ENCODE assay signal across 28 cellular contexts in genomic region chr10:605632-606325, GRCh38.
DNase-seq lines count a peak whose midpoint lies in the region; ATAC-seq and TF ChIP-seq lines count a peak whose summit lies in the region.
"Had no signal": no experiment of that assay in that cellular context is flagged by ENCODE, and none has a peak within 500 bp of the region (broad histone marks: within the 10 kb centered on the region; RNA-seq: fewer than 3 reads in every experiment).

No MANE protein-coding gene starts in this region.

- H3K27me3 Mint-ChIP-seq in immature natural killer cell (ENCODE audit: low read depth in 3 of 3) = peaks cover 0 to 8% (median 4%) of the 10 kb centered on the region in 3 donors

- H3K27ac ChIP-seq in caudate nucleus (ENCODE audit: low read depth, low read length) = peak overlapping the region; percentile 59
- H3K27ac ChIP-seq in mucosa of rectum (ENCODE audit: low read depth in 2 of 2, low read length in 2 of 2) = peak overlapping the region; percentile 31 to 62
- H3K27ac ChIP-seq in substantia nigra (ENCODE audit: low read depth, low read length, poor library complexity, severe bottlenecking) = peak overlapping the region; percentile 40
- peak overlapping the region in 1 of 4 donors; percentile 39 for H3K27ac ChIP-seq in esophagus muscularis mucosa (replicated peaks in 1 of 4)
- H3K27ac ChIP-seq: adrenal gland, cardiac muscle cell, thoracic aorta had no signal

- no peaks in the 10 kb centered on the region for H3K36me3 ChIP-seq in mucosa of rectum (ENCODE audit: control insufficient read depth in 2 of 2, insufficient read depth in 2 of 2, low read length in 2 of 2)
- H3K36me3 ChIP-seq in esophagus muscularis mucosa = no peaks in the 10 kb centered on the region
- H3K36me3 ChIP-seq: adrenal gland, cardiac muscle cell, thoracic aorta had no signal

- peak overlapping the region; percentile 34 to 47 for H3K9ac ChIP-seq in mucosa of rectum (ENCODE audit: low read depth in 1 of 2, low read length in 2 of 2)

- DNase-seq in MV-4-11 (lab: John Stamatoyannopoulos, UW) (peak; percentile 38), caudate nucleus (lab: John Stamatoyannopoulos, UW) (no peak), substantia nigra (lab: John Stamatoyannopoulos, UW) (peak in 1 of 49 donors; percentile 36), immature natural killer cell (no peak), esophagus muscularis mucosa (ENCODE audit: extremely low spot score) (no peak), iPS-NIHi7 (ENCODE audit: extremely low spot score) (no peak)
- DNase-seq: activated CD4-positive, alpha-beta T cell treated with anti-CD3 and anti-CD28 coated beads for 1 hour; activated naive CD4-positive, alpha-beta T cell; activated T-cell treated with anti-CD3 and anti-CD28 coated beads, Interleukin-2, amount 50 U/mL, for 24 hours; CD4-positive, alpha-beta memory T cell; DMS 273 treated with DMSO at 0.1 percent for 48 hours; foreskin fibroblast; hippocampal formation; islet precursor cell; mammary epithelial cell; natural killer cell; NCI-H1930; NCI-H2227 treated with DMSO at 0.1 percent for 48 hours; NCI-H748 treated with DMSO at 0.1 percent for 48 hours; stimulated activated CD4-positive, alpha-beta T cell treated with anti-CD3 and anti-CD28 coated beads, Interleukin-2, amount 100 ng/mL, for 24 hours had no signal

- intact Hi-C loops in esophagus muscularis mucosa (cut with DNase I) = no loop called here

- H3K4me3 Mint-ChIP-seq in immature natural killer cell = no peak overlapping the region
- H3K4me3 Mint-ChIP-seq: activated T-cell treated with anti-CD3 and anti-CD28 coated beads, Interleukin-2, amount 50 U/mL, for 24 hours; CD4-positive, alpha-beta memory T cell; IgD-negative memory B cell; natural killer cell; stimulated activated memory B cell treated with anti-CD40 and anti-IgM and Interleukin-4, amounts not matched to agents 10 μg/mL and 1 μg/mL and 100 μg/mL, for 72 hours had no signal

- H3K36me3 Mint-ChIP-seq in immature natural killer cell = no peaks in the 10 kb centered on the region
- H3K36me3 Mint-ChIP-seq: CD4-positive, alpha-beta memory T cell; IgD-negative memory B cell; natural killer cell; stimulated activated memory B cell treated with anti-CD40 and anti-IgM and Interleukin-4, amounts not matched to agents 10 μg/mL and 1 μg/mL and 100 μg/mL, for 72 hours had no signal

- no peaks in the 10 kb centered on the region for H3K9me3 Mint-ChIP-seq in immature natural killer cell
- H3K9me3 Mint-ChIP-seq: CD4-positive, alpha-beta memory T cell; IgD-negative memory B cell; natural killer cell; stimulated activated memory B cell treated with anti-CD40 and anti-IgM and Interleukin-4, amounts not matched to agents 10 μg/mL and 1 μg/mL and 100 μg/mL, for 72 hours had no signal

- H3K27ac Mint-ChIP-seq in immature natural killer cell = no peak overlapping the region
- H3K27ac Mint-ChIP-seq: activated T-cell treated with anti-CD3 and anti-CD28 coated beads, Interleukin-2, amount 50 U/mL, for 24 hours; CD4-positive, alpha-beta memory T cell; IgD-negative memory B cell; natural killer cell; stimulated activated memory B cell treated with anti-CD40 and anti-IgM and Interleukin-4, amounts not matched to agents 10 μg/mL and 1 μg/mL and 100 μg/mL, for 72 hours had no signal

- H3K4me1 ChIP-seq in mucosa of rectum (ENCODE audit: control insufficient read depth in 2 of 2, insufficient read depth in 2 of 2, low read length in 2 of 2) = peaks cover 3 to 10% of the 10 kb centered on the region in 2 donors
- peaks cover 29 to 88% (median 80%) of the 10 kb centered on the region in 4 donors for H3K4me1 ChIP-seq in esophagus muscularis mucosa

- no peaks in the 10 kb centered on the region for H3K9me3 ChIP-seq in mucosa of rectum (ENCODE audit: control insufficient read depth in 2 of 2, low read length in 2 of 2)
- no peaks in the 10 kb centered on the region for H3K9me3 ChIP-seq in esophagus muscularis mucosa
- H3K9me3 ChIP-seq: adrenal gland, thoracic aorta had no signal

- TF ChIP-seq EP300 in esophagus muscularis mucosa (IDR thresholded peaks at IDR 0.05) = no peak

- 90% methylated on average over 20 of the region's 25 CpGs for WGBS in esophagus muscularis mucosa

- no peaks in the 10 kb centered on the region for H3K27me3 ChIP-seq in mucosa of rectum (ENCODE audit: control insufficient read depth in 2 of 2, insufficient read depth in 2 of 2, low read length in 2 of 2)
- no peaks in the 10 kb centered on the region for H3K27me3 ChIP-seq in esophagus muscularis mucosa
- H3K27me3 ChIP-seq: adrenal gland, cardiac muscle cell had no signal

- H3K4me3 ChIP-seq in mucosa of rectum (ENCODE audit: low read length in 2 of 2) (no peak overlapping the region), esophagus muscularis mucosa (no peak overlapping the region)
- H3K4me3 ChIP-seq: adrenal gland, cardiac muscle cell, thoracic aorta had no signal

- H3K4me1 Mint-ChIP-seq in immature natural killer cell = peaks cover 0 to 2% of the 10 kb centered on the region in 2 donors
- H3K4me1 Mint-ChIP-seq: natural killer cell; stimulated activated memory B cell treated with anti-CD40 and anti-IgM and Interleukin-4, amounts not matched to agents 10 μg/mL and 1 μg/mL and 100 μg/mL, for 72 hours had no signal

- ATAC-seq in esophagus mucosa = no peak
- ATAC-seq: Right ventricle myocardium inferior; stimulated activated memory B cell treated with anti-CD40 and anti-IgM and Interleukin-4, amounts not matched to agents 10 μg/mL and 1 μg/mL and 100 μg/mL, for 72 hours had no signal

- no peak for TF ChIP-seq CTCF in esophagus muscularis mucosa (IDR thresholded peaks at IDR 0.05)

- no peak for TF ChIP-seq POLR2A in esophagus muscularis mucosa (IDR thresholded peaks at IDR 0.05; ENCODE audit: low read depth)
